ENCODE assay signal across 14 cellular contexts in genomic region chr21:29091032-29091431, GRCh38. TPM values are rescaled to one million over a fixed set of nuclear protein-coding genes. Genes with fewer than 3 reads are reported as not detected.
DNase-seq lines count a peak whose midpoint lies in the region; ATAC-seq and TF ChIP-seq lines count a peak whose summit lies in the region.
"Had no signal": no experiment of that assay in that cellular context is flagged by ENCODE, and none has a peak within 500 bp of the region (broad histone marks: within the 10 kb centered on the region; RNA-seq: fewer than 3 reads in every experiment).

No MANE protein-coding gene starts in this region.

- H3K27ac ChIP-seq in breast epithelium = no peak overlapping the region
- H3K27ac ChIP-seq in ovary = no peak overlapping the region
- H3K27ac ChIP-seq in coronary artery = no peak overlapping the region
- H3K27ac ChIP-seq: cardiac muscle cell, Peyer's patch had no signal

- CTCF ChIA-PET in MCF 10A (lab: Yijun Ruan, JAX) = interaction anchor here (0.7 to 8.0 kb wide), 17 partner anchors 15 to 758 kb away, joined by 3 to 106 read pairs (median 5); no protein-coding TSS in a partner anchor

- no peak overlapping the region for H3K4me3 ChIP-seq in breast epithelium
- H3K4me3 ChIP-seq in fibroblast of villous mesenchyme (ENCODE audit: low read depth, low read length) = no peak overlapping the region
- no peak overlapping the region for H3K4me3 ChIP-seq in ovary
- no peak overlapping the region for H3K4me3 ChIP-seq in coronary artery
- H3K4me3 ChIP-seq: cardiac muscle cell, Peyer's patch had no signal

- intact Hi-C loops in MCF 10A (cut with micrococcal nuclease) (loop anchor here (1.0 to 5.0 kb wide), 3 partner anchors 56 to 208 kb away; partner anchors contain the start of gene BACH1), breast epithelium (cut with DNase I; ENCODE audit: low total_unique reads) (no loop called here), ovary (cut with DNase I) (loop anchor here in 3 of 4 donors (5.0 to 10.0 kb wide), 2 partner anchors 281 to 284 kb away; no protein-coding TSS in a partner anchor)

- TF ChIP-seq EP300 in ovary (IDR thresholded peaks at IDR 0.05) = no peak

- ATAC-seq in T-helper 17 cell (no peak), GM18519 (IDR thresholded peaks at IDR 0.05; ENCODE audit: low FRiP score, unreplicated experiment) (no peak)

- no peaks in the 10 kb centered on the region for H3K4me1 ChIP-seq in breast epithelium
- no peaks in the 10 kb centered on the region for H3K4me1 ChIP-seq in ovary (ENCODE audit: insufficient read depth)
- H3K4me1 ChIP-seq: BE2C had no signal

- POLR2A ChIA-PET in MCF 10A (lab: Yijun Ruan, JAX) = interaction anchor here (0.6 to 9.8 kb wide), 13 partner anchors 17 to 280 kb away, joined by 3 to 95 read pairs (median 9); partner anchors contain the start of gene CCT8

- no peak for TF ChIP-seq CTCF in MCF 10A (IDR thresholded peaks at IDR 0.05; ENCODE audit: unreplicated experiment)
- no peak for TF ChIP-seq CTCF in breast epithelium (IDR thresholded peaks at IDR 0.05)
- TF ChIP-seq CTCF in fibroblast of villous mesenchyme (IDR thresholded peaks at IDR 0.05; ENCODE audit: insufficient read depth, low read depth, low read length) = no peak
- no peak for TF ChIP-seq CTCF in ovary (IDR thresholded peaks at IDR 0.05)
- no peak for TF ChIP-seq CTCF in coronary artery (IDR thresholded peaks at IDR 0.05)

- H3K4me1 Mint-ChIP-seq in MCF 10A (ENCODE audit: insufficient read depth, unreplicated experiment) (peaks cover 34% of the 10 kb centered on the region), T-helper 17 cell (peaks cover 2% of the 10 kb centered on the region)

- no peaks in the 10 kb centered on the region for H3K27me3 ChIP-seq in breast epithelium
- H3K27me3 ChIP-seq in ovary = no peaks in the 10 kb centered on the region
- H3K27me3 ChIP-seq: cardiac muscle cell, Peyer's patch had no signal

- H3K36me3 Mint-ChIP-seq in MCF 10A (ENCODE audit: insufficient read depth, unreplicated experiment) (no peaks in the 10 kb centered on the region), T-helper 17 cell (ENCODE audit: low read depth) (peaks cover 3% of the 10 kb centered on the region)

- H3K9me3 ChIP-seq in breast epithelium (no peaks in the 10 kb centered on the region), T-helper 17 cell (ENCODE audit: control insufficient read depth, low read length, poor library complexity, severe bottlenecking) (no peaks in the 10 kb centered on the region), ovary (no peaks in the 10 kb centered on the region)
- H3K9me3 ChIP-seq: BE2C, Peyer's patch had no signal

- TF ChIP-seq POLR2A in breast epithelium (IDR thresholded peaks at IDR 0.05) = no peak
- TF ChIP-seq POLR2A in ovary (IDR thresholded peaks at IDR 0.05) = no peak

- H3K27ac Mint-ChIP-seq in MCF 10A (ENCODE audit: low read depth, unreplicated experiment) = peak overlapping the region; percentile 80
- peak overlapping the region; percentile 34 for H3K27ac Mint-ChIP-seq in T-helper 17 cell

- H3K4me3 Mint-ChIP-seq in MCF 10A (ENCODE audit: unreplicated experiment) = no peak overlapping the region
- H3K4me3 Mint-ChIP-seq in T-helper 17 cell = no peak overlapping the region

- H3K36me3 ChIP-seq in breast epithelium (no peaks in the 10 kb centered on the region), ovary (no peaks in the 10 kb centered on the region)
- H3K36me3 ChIP-seq: BE2C, cardiac muscle cell, Peyer's patch had no signal

- H3K9me3 Mint-ChIP-seq in MCF 10A (ENCODE audit: unreplicated experiment) = no peaks in the 10 kb centered on the region

- DNase-seq in MCF 10A (ENCODE audit: unreplicated experiment) (peak; percentile 65), breast epithelium (ENCODE audit: low spot score in 2 of 2) (no peak), T-helper 17 cell (no peak), fibroblast of villous mesenchyme (ENCODE audit: low read depth) (peak; percentile 78), ovary (no peak), coronary artery (ENCODE audit: low spot score) (no peak)
- no peak for DNase-seq in stimulated activated CD8-positive, alpha-beta memory T cell treated with anti-CD3 and anti-CD28 coated beads, Interleukin-4, amount 100 ng/mL, for 48 hours
- DNase-seq: activated T-cell treated with anti-CD3 and anti-CD28 coated beads for 4 hours, BE2C, KBM-7, nucleus accumbens, Peyer's patch had no signal

- no TSS peak for BruUV-seq in MCF 10A (replicated peaks; lab: Mats Ljungman, UMichigan)

- 4 to 12% (median 7%) methylated on average over 1 of the region's 1 CpG for WGBS in ovary, 3 donors

- H3K27me3 Mint-ChIP-seq in MCF 10A (ENCODE audit: insufficient read depth, unreplicated experiment) (no peaks in the 10 kb centered on the region), T-helper 17 cell (no peaks in the 10 kb centered on the region)

RNA-seq across cellular contexts. Expression of gene CCT8, which starts 17.6 kb away (rescaled TPM):
- total RNA-seq in MCF 10A (2022) (174 and 221 TPM in 2 replicates), breast epithelium (100 to 1,000 TPM; 104 to 155 (median 121) TPM), T-helper 17 cell (100 to 1,000 TPM in 1 of 2 donors, 10 to 100 TPM in 1; 90.3 to 109 TPM), fibroblast of villous mesenchyme (183 and 275 TPM in 2 replicates), ovary (100 to 1,000 TPM in 5 of 7 donors, 10 to 100 TPM in 2; 96.9 to 116 (median 105) TPM)
- 100 to 1,000 TPM in 1 of 2 donors, 10 to 100 TPM in 1; 89.1 to 175 TPM for polyA plus RNA-seq in ovary

RNA-seq across cellular contexts. Expression of gene MAP3K7CL, which starts 39.4 kb away (rescaled TPM):
- total RNA-seq in MCF 10A (2022) (4.9 and 6.3 TPM in 2 replicates), breast epithelium (1 to 10 TPM; 1.8 to 8.5 (median 7.5) TPM), T-helper 17 cell (10 to 100 TPM; 11.6 to 85.3 TPM), fibroblast of villous mesenchyme (20.7 and 49.3 TPM in 2 replicates), ovary (1 to 10 TPM; 3.0 to 8.6 (median 4.4) TPM)
- polyA plus RNA-seq in ovary = 10 to 100 TPM in 1 of 2 donors, 1 to 10 TPM in 1; 7.9 to 18.6 TPM
- polyA plus RNA-seq: cardiac muscle cell had no signal

Comparison
In these comparisons a context has a peak if more than half of its experiments do, and no peak if none do; other contexts are left out.
1. DNase-seq: peak in MCF 10A (single experiment) and fibroblast of villous mesenchyme (single experiment); none in breast epithelium (0 of 2), T-helper 17 cell (0 of 3), ovary (0 of 5), coronary artery (single experiment) and stimulated activated CD8-positive, alpha-beta memory T cell treated with anti-CD3 and anti-CD28 coated beads, Interleukin-4, amount 100 ng/mL, for 48 hours (single experiment).